ENCODE assay signal across 8 cellular contexts in genomic region chr9:71806916-71807315, GRCh38. TPM values are rescaled to one million over a fixed set of nuclear protein-coding genes. Genes with fewer than 3 reads are reported as not detected.
DNase-seq lines count a peak whose midpoint lies in the region; ATAC-seq and TF ChIP-seq lines count a peak whose summit lies in the region.

No MANE protein-coding gene starts in this region.

- CTCF ChIA-PET in CD8-positive, alpha-beta T cell (lab: Charles Lee) = interaction anchor here (0.6 to 13.6 kb wide), 35 partner anchors 11 to 522 kb away, joined by 3 to 149 read pairs (median 3); partner anchors contain the start of genes ABHD17B, C9orf85 and CEMIP2
- CTCF ChIA-PET in activated CD4-positive, alpha-beta T cell treated with anti-CD3 and anti-CD28 coated beads, Interleukin-2, amount 10 ng/mL, durations not matched to agents 7 days and 5 days (lab: Charles Lee) = interaction anchor here (0.7 to 3.9 kb wide), 14 partner anchors 8 to 472 kb away, joined by 3 to 42 read pairs (median 4); no protein-coding TSS in a partner anchor

- TF ChIP-seq CTCF in CD8-positive, alpha-beta T cell (IDR thresholded peaks at IDR 0.05) = peak; percentile 91

- H3K27ac ChIP-seq in CD8-positive, alpha-beta T cell (ENCODE audit: low read depth, low read length) = no peak overlapping the region

- H3K4me1 ChIP-seq in CD8-positive, alpha-beta T cell (ENCODE audit: insufficient read depth, low read length) = peaks cover 6% of the 10 kb centered on the region

- no peak overlapping the region for H3K4me3 ChIP-seq in CD8-positive, alpha-beta T cell (ENCODE audit: low read depth, low read length)

- no peaks in the 10 kb centered on the region for H3K36me3 ChIP-seq in CD8-positive, alpha-beta T cell (ENCODE audit: insufficient read depth, low read length)

- no peak overlapping the region for H3K4me3 Mint-ChIP-seq in CD8-positive, alpha-beta T cell
- no peak overlapping the region for H3K4me3 Mint-ChIP-seq in activated CD4-positive, alpha-beta T cell treated with anti-CD3 and anti-CD28 coated beads, Interleukin-2, amount 10 ng/mL, durations not matched to agents 7 days and 5 days
- no peak overlapping the region for H3K4me3 Mint-ChIP-seq in stimulated activated naive B cell treated with anti-CD40 and anti-IgM and Interleukin-4, amounts not matched to agents 10 μg/mL and 1 μg/mL and 100 μg/mL, for 72 hours

- no peaks in the 10 kb centered on the region for H3K27me3 ChIP-seq in CD8-positive, alpha-beta T cell (ENCODE audit: insufficient read depth, low read length)

- peak overlapping the region; percentile 27 for H3K27ac Mint-ChIP-seq in CD8-positive, alpha-beta T cell
- H3K27ac Mint-ChIP-seq in activated CD4-positive, alpha-beta T cell treated with anti-CD3 and anti-CD28 coated beads, Interleukin-2, amount 10 ng/mL, durations not matched to agents 7 days and 5 days = peak overlapping the region; percentile 15
- H3K27ac Mint-ChIP-seq in stimulated activated naive B cell treated with anti-CD40 and anti-IgM and Interleukin-4, amounts not matched to agents 10 μg/mL and 1 μg/mL and 100 μg/mL, for 72 hours = no peak overlapping the region

- H3K36me3 Mint-ChIP-seq in CD8-positive, alpha-beta T cell = no peaks in the 10 kb centered on the region
- no peaks in the 10 kb centered on the region for H3K36me3 Mint-ChIP-seq in activated CD4-positive, alpha-beta T cell treated with anti-CD3 and anti-CD28 coated beads, Interleukin-2, amount 10 ng/mL, durations not matched to agents 7 days and 5 days (ENCODE audit: low read depth)
- H3K36me3 Mint-ChIP-seq in stimulated activated naive B cell treated with anti-CD40 and anti-IgM and Interleukin-4, amounts not matched to agents 10 μg/mL and 1 μg/mL and 100 μg/mL, for 72 hours = peaks cover 2 to 8% of the 10 kb centered on the region in 2 donors

- ATAC-seq in CD8-positive, alpha-beta T cell = peak; percentile 96
- ATAC-seq in GM19328 (IDR thresholded peaks at IDR 0.05; ENCODE audit: unreplicated experiment) = peak; percentile 88
- ATAC-seq in HG03354 (IDR thresholded peaks at IDR 0.05; ENCODE audit: poor library complexity, severe bottlenecking, unreplicated experiment) = peak; percentile 96
- ATAC-seq in stimulated activated naive B cell treated with anti-CD40 and anti-IgM and Interleukin-4, amounts not matched to agents 10 μg/mL and 1 μg/mL and 100 μg/mL, for 72 hours (replicated peaks) = peak; percentile 98 to 99

- H3K9me3 ChIP-seq in CD8-positive, alpha-beta T cell (ENCODE audit: low read length) = no peaks in the 10 kb centered on the region

- POLR2A ChIA-PET in CD8-positive, alpha-beta T cell (lab: Charles Lee) = interaction anchor here (0.8 to 2.2 kb wide), 6 partner anchors 10 to 218 kb away, joined by 3 to 18 read pairs (median 4); no protein-coding TSS in a partner anchor
- POLR2A ChIA-PET in activated CD4-positive, alpha-beta T cell treated with anti-CD3 and anti-CD28 coated beads, Interleukin-2, amount 10 ng/mL, durations not matched to agents 7 days and 5 days (lab: Charles Lee) = interaction anchor here (0.5 kb wide), 1 partner anchor 558 kb away, joined by 3 read pairs; the partner anchor contains the start of gene ZFAND5

- peaks cover 4% of the 10 kb centered on the region for H3K9me3 Mint-ChIP-seq in CD8-positive, alpha-beta T cell
- H3K9me3 Mint-ChIP-seq in activated CD4-positive, alpha-beta T cell treated with anti-CD3 and anti-CD28 coated beads, Interleukin-2, amount 10 ng/mL, durations not matched to agents 7 days and 5 days = peaks cover 1% of the 10 kb centered on the region
- peaks cover 0 to 5% of the 10 kb centered on the region in 2 donors for H3K9me3 Mint-ChIP-seq in stimulated activated naive B cell treated with anti-CD40 and anti-IgM and Interleukin-4, amounts not matched to agents 10 μg/mL and 1 μg/mL and 100 μg/mL, for 72 hours

- DNase-seq in CD8-positive, alpha-beta T cell = peak; percentile 12 to 76 (median 54)
- DNase-seq in NCI-H446 treated with DMSO at 0.1 percent for 48 hours (lab: John Stamatoyannopoulos, UW) (peak; percentile 38), ecto neural progenitor cell (ENCODE audit: low spot score) (peak; percentile 60), medulla oblongata (ENCODE audit: extremely low spot score) (peak; percentile 88)
- DNase-seq in activated CD4-positive, alpha-beta T cell treated with anti-CD3 and anti-CD28 coated beads, Interleukin-2, amount 10 ng/mL, durations not matched to agents 7 days and 5 days = peak; percentile 75
- DNase-seq in stimulated activated naive B cell treated with anti-CD40 and anti-IgM and Interleukin-4, amounts not matched to agents 10 μg/mL and 1 μg/mL and 100 μg/mL, for 72 hours = peak; percentile 61

- H3K27me3 Mint-ChIP-seq in CD8-positive, alpha-beta T cell (ENCODE audit: low read depth) = no peaks in the 10 kb centered on the region
- H3K27me3 Mint-ChIP-seq in activated CD4-positive, alpha-beta T cell treated with anti-CD3 and anti-CD28 coated beads, Interleukin-2, amount 10 ng/mL, durations not matched to agents 7 days and 5 days = no peaks in the 10 kb centered on the region
- no peaks in the 10 kb centered on the region for H3K27me3 Mint-ChIP-seq in stimulated activated naive B cell treated with anti-CD40 and anti-IgM and Interleukin-4, amounts not matched to agents 10 μg/mL and 1 μg/mL and 100 μg/mL, for 72 hours

- peaks cover 15% of the 10 kb centered on the region for H3K4me1 Mint-ChIP-seq in CD8-positive, alpha-beta T cell (ENCODE audit: low read depth)
- H3K4me1 Mint-ChIP-seq in activated CD4-positive, alpha-beta T cell treated with anti-CD3 and anti-CD28 coated beads, Interleukin-2, amount 10 ng/mL, durations not matched to agents 7 days and 5 days = peaks cover 7% of the 10 kb centered on the region
- peaks cover 8 to 19% of the 10 kb centered on the region in 2 donors for H3K4me1 Mint-ChIP-seq in stimulated activated naive B cell treated with anti-CD40 and anti-IgM and Interleukin-4, amounts not matched to agents 10 μg/mL and 1 μg/mL and 100 μg/mL, for 72 hours

- intact Hi-C loops in CD8-positive, alpha-beta T cell (cut with DNase I, micrococcal nuclease) = loop anchor here (1.0 to 5.0 kb wide), 9 partner anchors 12 to 465 kb away; partner anchors contain the start of genes ABHD17B (in 1 of the 2) and C9orf85 (in 1 of the 2)

RNA-seq across cellular contexts. Expression of gene CEMIP2, which starts 38.6 kb away (rescaled TPM):
- total RNA-seq in CD8-positive, alpha-beta T cell = 100 to 1,000 TPM; 286 to 313 TPM
- total RNA-seq in activated CD4-positive, alpha-beta T cell treated with anti-CD3 and anti-CD28 coated beads, Interleukin-2, amount 10 ng/mL, durations not matched to agents 7 days and 5 days = 10 to 100 TPM; 43.2 to 55.7 TPM

Comparison
In these comparisons a context has a peak if more than half of its experiments do, and no peak if none do; other contexts are left out.
1. DNase-seq: peak in every context shown above with its lines; median percentile 88 in medulla oblongata; 75 in activated CD4-positive, alpha-beta T cell treated with anti-CD3 and anti-CD28 coated beads, Interleukin-2, amount 10 ng/mL, durations not matched to agents 7 days and 5 days; 61 in stimulated activated naive B cell treated with anti-CD40 and anti-IgM and Interleukin-4, amounts not matched to agents 10 μg/mL and 1 μg/mL and 100 μg/mL, for 72 hours; 60 in ecto neural progenitor cell; 54 in CD8-positive, alpha-beta T cell; 38 in NCI-H446 treated with DMSO at 0.1 percent for 48 hours.
2. RNA of gene CEMIP2, which starts 38.6 kb away (total RNA-seq): 286 to 313 TPM in CD8-positive, alpha-beta T cell; 43.2 to 55.7 TPM in activated CD4-positive, alpha-beta T cell treated with anti-CD3 and anti-CD28 coated beads, Interleukin-2, amount 10 ng/mL, durations not matched to agents 7 days and 5 days; every median in the first group is over 4 times any median in the second.
3. Peak in every context shown above with its lines, with median percentiles within 50 percentile points of each other: ATAC-seq.